ENCODE assay signal across 15 cellular contexts in genomic region chr6:166554316-166554715, GRCh38. TPM values are rescaled to one million over a fixed set of nuclear protein-coding genes. Genes with fewer than 3 reads are reported as not detected.
DNase-seq lines count a peak whose midpoint lies in the region; ATAC-seq and TF ChIP-seq lines count a peak whose summit lies in the region.
"Had no signal": no experiment of that assay in that cellular context is flagged by ENCODE, and none has a peak within 500 bp of the region (broad histone marks: within the 10 kb centered on the region; RNA-seq: fewer than 3 reads in every experiment).

No MANE protein-coding gene starts in this region.

- no peaks in the 10 kb centered on the region for H3K27me3 Mint-ChIP-seq in activated T-cell treated with anti-CD3 and anti-CD28 coated beads, Interleukin-2, amount 50 U/mL, for 4 hours (ENCODE audit: low read depth)

- H3K27ac ChIP-seq in Karpas-422 (ENCODE audit: low read length) = no peak overlapping the region
- peak overlapping the region; percentile 46 to 50 for H3K27ac ChIP-seq in left lung
- H3K27ac ChIP-seq in skeletal muscle tissue (ENCODE audit: low read depth, low read length) = peak overlapping the region; percentile 46
- H3K27ac ChIP-seq: BLaER1 treated with 17β-estradiol and CSF1 and Interleukin-3, amounts not matched to agents 10 nM and 100 nM had no signal

- H3K4me1 ChIP-seq in Karpas-422 (ENCODE audit: low read length) (peaks cover 68% of the 10 kb centered on the region), left lung (peaks cover 0 to 43% of the 10 kb centered on the region in 2 donors), skeletal muscle tissue (ENCODE audit: control insufficient read depth in 3 of 3, insufficient read depth in 3 of 3, low read length in 3 of 3) (peaks cover 28 to 38% (median 33%) of the 10 kb centered on the region in 3 donors)
- H3K4me1 ChIP-seq: Peyer's patch had no signal

- no peaks in the 10 kb centered on the region for H3K36me3 ChIP-seq in Karpas-422 (ENCODE audit: insufficient read depth, low read length)
- H3K36me3 ChIP-seq in left lung = no peaks in the 10 kb centered on the region
- H3K36me3 ChIP-seq in skeletal muscle tissue (ENCODE audit: control insufficient read depth in 3 of 3, insufficient read depth in 3 of 3, low read length in 3 of 3) = no peaks in the 10 kb centered on the region
- H3K36me3 ChIP-seq: Peyer's patch had no signal

- H3K36me3 Mint-ChIP-seq in activated T-cell treated with anti-CD3 and anti-CD28 coated beads, Interleukin-2, amount 50 U/mL, for 4 hours (ENCODE audit: insufficient read depth) = peaks cover 4% of the 10 kb centered on the region
- H3K36me3 Mint-ChIP-seq: activated naive CD4-positive, alpha-beta T cell treated with anti-CD3 and anti-CD28 coated beads, Interleukin-2, amount 10 ng/mL, durations not matched to agents 7 days and 5 days had no signal

- peak overlapping the region; percentile 33 for H3K4me2 ChIP-seq in Karpas-422 (ENCODE audit: low read depth, low read length, poor library complexity, severe bottlenecking)
- H3K4me2 ChIP-seq: BLaER1 treated with 17β-estradiol and CSF1 and Interleukin-3, amounts not matched to agents 10 nM and 100 nM had no signal

- peaks cover 5% of the 10 kb centered on the region for H3K9me3 Mint-ChIP-seq in activated T-cell treated with anti-CD3 and anti-CD28 coated beads, Interleukin-2, amount 50 U/mL, for 4 hours
- H3K9me3 Mint-ChIP-seq: activated naive CD4-positive, alpha-beta T cell treated with anti-CD3 and anti-CD28 coated beads, Interleukin-2, amount 10 ng/mL, durations not matched to agents 7 days and 5 days had no signal

- no peak overlapping the region for H3K4me3 Mint-ChIP-seq in activated T-cell treated with anti-CD3 and anti-CD28 coated beads, Interleukin-2, amount 50 U/mL, for 4 hours
- H3K4me3 Mint-ChIP-seq: activated CD4-positive, alpha-beta memory T cell treated with anti-CD3 and anti-CD28 coated beads for 36 hours; activated naive CD4-positive, alpha-beta T cell treated with anti-CD3 and anti-CD28 coated beads, Interleukin-2, amount 10 ng/mL, durations not matched to agents 7 days and 5 days; nephron progenitor cell had no signal

- H3K9me3 ChIP-seq in Karpas-422 (ENCODE audit: low read length) (no peaks in the 10 kb centered on the region), left lung (no peaks in the 10 kb centered on the region), skeletal muscle tissue (ENCODE audit: control insufficient read depth in 3 of 3, low read length in 3 of 3) (no peaks in the 10 kb centered on the region)
- H3K9me3 ChIP-seq: Peyer's patch had no signal

- no peaks in the 10 kb centered on the region for H3K9me2 ChIP-seq in Karpas-422 (replicated peaks; ENCODE audit: insufficient read depth, low read length)

- TF ChIP-seq CTCF in left lung (IDR thresholded peaks at IDR 0.05) = no peak
- no peak for TF ChIP-seq CTCF in GM10266 (IDR thresholded peaks at IDR 0.05; ENCODE audit: control insufficient read depth, insufficient read depth, low read depth, missing control alignments)

- intact Hi-C loops in left lung (cut with DNase I) = no loop called here

- H4K20me1 ChIP-seq in Karpas-422 (ENCODE audit: insufficient read depth, low read depth, low read length) = no peaks in the 10 kb centered on the region

- peaks cover 2% of the 10 kb centered on the region for H3K4me1 Mint-ChIP-seq in activated T-cell treated with anti-CD3 and anti-CD28 coated beads, Interleukin-2, amount 50 U/mL, for 4 hours (ENCODE audit: low read depth)
- H3K4me1 Mint-ChIP-seq: nephron progenitor cell had no signal

- H3K27me3 ChIP-seq in Karpas-422 (ENCODE audit: low read length) (no peaks in the 10 kb centered on the region), left lung (no peaks in the 10 kb centered on the region), skeletal muscle tissue (ENCODE audit: control insufficient read depth in 3 of 3, insufficient read depth in 3 of 3, low read length in 3 of 3) (no peaks in the 10 kb centered on the region)
- H3K27me3 ChIP-seq: BLaER1 treated with 17β-estradiol and CSF1 and Interleukin-3, amounts not matched to agents 10 nM and 100 nM; Peyer's patch had no signal

- H3K4me3 ChIP-seq in Karpas-422 (ENCODE audit: low read length) (no peak overlapping the region), left lung (no peak overlapping the region), skeletal muscle tissue (ENCODE audit: low read length in 3 of 3) (no peak overlapping the region)
- H3K4me3 ChIP-seq: BLaER1 treated with 17β-estradiol and CSF1 and Interleukin-3, amounts not matched to agents 10 nM and 100 nM; Peyer's patch had no signal

- no peak overlapping the region for H2AFZ ChIP-seq in Karpas-422 (ENCODE audit: low read length)

- ATAC-seq in left lung = no peak
- ATAC-seq in GM18867 (IDR thresholded peaks at IDR 0.05; ENCODE audit: unreplicated experiment) = no peak
- ATAC-seq in activated T-cell treated with anti-CD3 and anti-CD28 coated beads, Interleukin-2, amount 50 U/mL, for 4 hours = no peak

- no peaks in the 10 kb centered on the region for H3K79me2 ChIP-seq in Karpas-422 (ENCODE audit: low read length)

- H3K9ac ChIP-seq in Karpas-422 (ENCODE audit: low read length) (no peak overlapping the region), skeletal muscle tissue (ENCODE audit: low read depth in 1 of 3, low read length in 3 of 3) (no peak overlapping the region)
- H3K9ac ChIP-seq: BLaER1 treated with 17β-estradiol and CSF1 and Interleukin-3, amounts not matched to agents 10 nM and 100 nM had no signal

- DNase-seq in Karpas-422 = no peak
- peak; percentile 87 to 90 for DNase-seq in dermis microvascular lymphatic vessel endothelial cell (ENCODE audit: low read depth in 2 of 2)
- no peak for DNase-seq in left lung
- no peak for DNase-seq in middle frontal gyrus (ENCODE audit: extremely low spot score, low spot score)
- no peak for DNase-seq in GM10266 (ENCODE audit: extremely low spot score)
- DNase-seq in activated T-cell treated with anti-CD3 and anti-CD28 coated beads, Interleukin-2, amount 50 U/mL, for 4 hours = no peak
- DNase-seq: activated CD4-positive, alpha-beta memory T cell treated with anti-CD3 and anti-CD28 coated beads for 36 hours; activated naive CD4-positive, alpha-beta T cell treated with anti-CD3 and anti-CD28 coated beads, Interleukin-2, amount 10 ng/mL, durations not matched to agents 7 days and 5 days; MV-4-11; NCI-H510A; nephron progenitor cell; Peyer's patch had no signal

RNA-seq across cellular contexts. Expression of gene RAMACL, which starts 32.2 kb away (rescaled TPM):
- total RNA-seq in Karpas-422 (2014; rRNA removed; shearing (Covaris generic); ENCODE audit: low replicate concordance) = 1.7 and 3.6 TPM in 2 replicates
- 1.7 and 3.4 TPM in 2 replicates for total RNA-seq in dermis microvascular lymphatic vessel endothelial cell
- 1 to 10 TPM; 3.2 to 6.0 TPM for total RNA-seq in left lung
- 1.0 TPM for total RNA-seq in skeletal muscle tissue
- 1 to 10 TPM in 1 of 3 donors, under 1 TPM in 1, not detected in 1; 0.15 to 4.6 TPM for total RNA-seq in activated T-cell treated with anti-CD3 and anti-CD28 coated beads, Interleukin-2, amount 50 U/mL, for 4 hours

Comparison
In these comparisons a context has a peak if more than half of its experiments do, and no peak if none do; other contexts are left out.
1. DNase-seq: peak in dermis microvascular lymphatic vessel endothelial cell (2 of 2); none in Karpas-422 (single experiment), left lung (0 of 2), middle frontal gyrus (single experiment), GM10266 (single experiment) and activated T-cell treated with anti-CD3 and anti-CD28 coated beads, Interleukin-2, amount 50 U/mL, for 4 hours (single experiment).